In the genomic region with DNA sequence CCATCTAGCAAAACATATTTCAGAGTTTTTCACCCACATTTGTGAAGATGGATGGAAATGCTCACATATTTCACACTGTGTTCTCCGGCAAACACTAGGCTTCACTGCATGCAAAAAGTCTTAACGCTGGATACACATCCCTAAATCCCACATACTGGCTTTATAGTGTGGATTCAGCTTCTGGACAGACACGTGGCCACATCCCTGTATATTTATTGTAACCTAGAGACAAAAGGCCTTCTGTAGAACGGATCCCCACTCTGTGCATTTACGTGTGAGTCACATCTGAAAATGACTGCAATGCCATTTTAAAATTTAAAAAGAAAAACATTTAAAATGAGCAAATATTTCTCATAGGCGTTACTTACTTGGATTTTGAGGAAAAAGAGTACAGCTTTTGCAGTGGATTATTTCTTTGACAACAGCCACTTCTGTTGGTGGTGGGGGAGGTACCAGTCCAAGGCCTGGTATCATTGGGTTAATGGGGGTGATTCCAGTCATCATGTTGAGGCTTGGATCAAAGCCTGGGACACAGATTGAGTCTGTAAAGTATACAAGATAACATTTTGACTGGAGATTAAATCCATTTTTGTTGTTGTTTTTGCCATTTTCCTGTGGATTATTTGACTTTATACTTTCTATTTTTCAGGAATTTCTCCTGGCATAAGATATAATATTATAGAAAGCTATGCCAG, we compare ENCODE assay signal across 29 cellular contexts.
DNase-seq lines count a peak whose midpoint lies in the region; ATAC-seq, FAIRE-seq and TF ChIP-seq lines count a peak whose summit lies in the region.
"Had no signal": no experiment of that assay in that cellular context is flagged by ENCODE, and none has a peak within 500 bp of the region (broad histone marks: within the 10 kb centered on the region; RNA-seq: fewer than 3 reads in every experiment).

No MANE protein-coding gene starts in this region.

- H2BK120ac ChIP-seq in H1 (replicated peaks; ENCODE audit: low read depth, low read length) (no peak overlapping the region), mesenchymal stem cell (ENCODE audit: low read depth, low read length) (no peak overlapping the region)

- POLR2A ChIA-PET in H1 (lab: Charles Lee; ENCODE audit: partially characterized antibody), result no interaction called here

- TF ChIP-seq POLR2A in H1 (IDR thresholded peaks at IDR 0.05; ENCODE audit: control extremely low read depth in 1 of 2, low read depth in 2 of 2, low read length in 2 of 2), result no peak

- H2BK12ac ChIP-seq in H1 (ENCODE audit: low read depth, low read length), result peak overlapping the region; percentile 30
- H2BK12ac ChIP-seq in mesenchymal stem cell (ENCODE audit: low read length in 2 of 2), result no peak overlapping the region

- no peaks in the 10 kb centered on the region for H3K79me2 ChIP-seq in H1 (ENCODE audit: control insufficient read depth in 1 of 2, insufficient read depth in 2 of 2, low read length in 2 of 2)

- H3K27ac ChIP-seq in H1 (ENCODE audit: low read depth, low read length) (no peak overlapping the region), mesenchymal stem cell (ENCODE audit: low read length, poor library complexity, severe bottlenecking) (no peak overlapping the region)
- H3K27ac ChIP-seq: body of pancreas, left ventricle myocardium inferior, sigmoid colon had no signal

- H3K23me2 ChIP-seq in H1 (ENCODE audit: low read depth, low read length), result 0 out of 2 replicates have a peak, but pooled peaks cover 2% of the 10 kb centered on the region

- H3K27me3 ChIP-seq in H1 (replicated peaks in 1 of 4; ENCODE audit: control insufficient read depth in 3 of 4, extremely low read depth in 1 of 4, insufficient read depth in 3 of 4, low read length in 3 of 4), result no peaks in the 10 kb centered on the region
- H3K27me3 ChIP-seq in mesenchymal stem cell (ENCODE audit: control insufficient read depth in 1 of 2, insufficient read depth in 1 of 2, low read length in 2 of 2), result no peaks in the 10 kb centered on the region
- H3K27me3 ChIP-seq: body of pancreas, heart right ventricle, sigmoid colon had no signal

- H2AFZ ChIP-seq in H1 (ENCODE audit: low read length), result no peak overlapping the region
- H2AFZ ChIP-seq in mesenchymal stem cell (ENCODE audit: low read depth, low read length), result no peak overlapping the region

- H2BK15ac ChIP-seq in H1 (ENCODE audit: low read length) (peak overlapping the region; percentile 74; the same call in 1 of the 2 replicates), mesenchymal stem cell (ENCODE audit: low read depth, poor library complexity, severe bottlenecking) (no peak overlapping the region)

- DNase-seq in EH (ENCODE audit: low read depth) (peak; percentile 16), RPMI7951 (ENCODE audit: low read depth) (peak; percentile 57), H1 (ENCODE audit: low read depth in 1 of 2, low spot score in 2 of 2) (no peak), mesenchymal stem cell (peak; percentile 33), mucosa of gallbladder (ENCODE audit: low spot score) (no peak), urothelium cell line (ENCODE audit: low spot score) (no peak)
- DNase-seq in activated naive CD4-positive, alpha-beta T cell treated with anti-CD3 and anti-CD28 coated beads, Interleukin-2, amount 50 U/mL, for 72 hours (ENCODE audit: low spot score in 2 of 2), result no peak
- DNase-seq: activated CD4-positive, alpha-beta T cell treated with anti-CD3 and anti-CD28 coated beads, Interleukin-2, amount 10 ng/mL, durations not matched to agents 7 days and 5 days; activated naive CD8-positive, alpha-beta T cell treated with anti-CD3 and anti-CD28 coated beads for 36 hours; body of pancreas; C1 segment of cervical spinal cord; GDM1; heart right ventricle; left ventricle myocardium inferior; MM.1S; mucosa of descending colon; NCI-H1436 treated with DMSO at 0.1 percent for 48 hours; NCI-H2171 treated with DMSO at 0.1 percent for 48 hours; NCI-H774; Right ventricle myocardium superior; sigmoid colon had no signal

- H3K36me3 Mint-ChIP-seq in activated naive CD4-positive, alpha-beta T cell treated with anti-CD3 and anti-CD28 coated beads, Interleukin-2, amount 50 U/mL, for 72 hours, result no peaks in the 10 kb centered on the region
- H3K36me3 Mint-ChIP-seq: activated naive CD8-positive, alpha-beta T cell treated with anti-CD3 and anti-CD28 coated beads for 36 hours had no signal

- H3K4me2 ChIP-seq in H1 (ENCODE audit: insufficient read depth in 1 of 2, low read depth in 2 of 2, low read length in 2 of 2), result no peak overlapping the region
- H3K4me2 ChIP-seq in mesenchymal stem cell (ENCODE audit: low read length, poor library complexity, severe bottlenecking), result no peak overlapping the region

- no peak overlapping the region for H4K5ac ChIP-seq in H1 (ENCODE audit: insufficient read length, low read depth, low read length)

- H3K36me3 ChIP-seq in H1 (ENCODE audit: control insufficient read depth in 2 of 4, insufficient read depth in 4 of 4, low read length in 3 of 4), result no peaks in the 10 kb centered on the region
- H3K36me3 ChIP-seq in mesenchymal stem cell (ENCODE audit: control insufficient read depth in 1 of 2, insufficient read depth in 2 of 2, low read depth in 1 of 2, low read length in 2 of 2), result peaks cover 0 to 12% of the 10 kb centered on the region in 2 experiments
- H3K36me3 ChIP-seq: heart right ventricle, left ventricle myocardium inferior had no signal

- H3K18ac ChIP-seq in H1 (ENCODE audit: extremely low read depth, low read length) (peak overlapping the region; percentile 17; the same call in 1 of the 2 replicates), mesenchymal stem cell (ENCODE audit: low read depth in 1 of 2, low read length in 2 of 2) (peak overlapping the region in 1 of 2 experiments; percentile 63)

- no peak overlapping the region for H3K4me3 ChIP-seq in H1 (ENCODE audit: extremely low read depth in 1 of 4, insufficient read depth in 2 of 4, low read depth in 3 of 4, low read length in 4 of 4)
- H3K4me3 ChIP-seq in mesenchymal stem cell (ENCODE audit: insufficient read depth in 1 of 2, low read depth in 1 of 2, low read length in 2 of 2), result no peak overlapping the region
- H3K4me3 ChIP-seq: body of pancreas, heart right ventricle, K562, left ventricle myocardium inferior, mucosa of descending colon, sigmoid colon had no signal

- no peak for FAIRE-seq in H1 (lab: Jason Lieb, UNC)
- FAIRE-seq in urothelium cell line (lab: Jason Lieb, UNC), result no peak
- FAIRE-seq: colon, D721Med, endometrium, K562 had no signal

- no peak for TF ChIP-seq EP300 in H1 (IDR thresholded peaks at IDR 0.05; ENCODE audit: borderline replicate concordance in 1 of 2, low read depth in 2 of 2, low read length in 2 of 2)

- H2BK5ac ChIP-seq in H1 (ENCODE audit: low read depth, low read length) (peak overlapping the region; percentile 64; the same call in 1 of the 2 replicates), mesenchymal stem cell (ENCODE audit: low read depth, low read length, poor library complexity, severe bottlenecking) (no peak overlapping the region)

- no peak overlapping the region for H3K4ac ChIP-seq in H1 (replicated peaks; ENCODE audit: insufficient read length, low read depth, low read length)
- peak overlapping the region in 1 of 2 experiments; percentile 26 for H3K4ac ChIP-seq in mesenchymal stem cell (ENCODE audit: low read depth in 1 of 2, low read length in 2 of 2)

- H2AK5ac ChIP-seq in H1 (ENCODE audit: low read depth, low read length) (no peak overlapping the region), mesenchymal stem cell (ENCODE audit: low read length, severe bottlenecking) (no peak overlapping the region)

- H3K9me3 ChIP-seq in H1 (ENCODE audit: insufficient read depth in 2 of 2, low read depth in 1 of 2, low read length in 1 of 2) (no peaks in the 10 kb centered on the region), mesenchymal stem cell (ENCODE audit: control insufficient read depth, low read length) (no peaks in the 10 kb centered on the region)
- H3K9me3 ChIP-seq: body of pancreas, heart right ventricle, left ventricle myocardium inferior, mucosa of descending colon, sigmoid colon had no signal

- TF ChIP-seq CTCF in H1 (IDR thresholded peaks at IDR 0.05; ENCODE audit: control extremely low read depth in 1 of 3, insufficient read depth in 1 of 3, low read depth in 1 of 3, low read length in 3 of 3), result no peak

- H3K14ac ChIP-seq in H1 (ENCODE audit: insufficient read length) (no peak overlapping the region), mesenchymal stem cell (ENCODE audit: low read length in 2 of 2) (no peak overlapping the region)

- H4K91ac ChIP-seq in H1 (replicated peaks; ENCODE audit: insufficient read length, low read length), result peak overlapping the region; percentile 83
- H4K91ac ChIP-seq in mesenchymal stem cell (ENCODE audit: low read length), result no peak overlapping the region

- CTCF ChIA-PET in H1 (lab: Charles Lee; ENCODE audit: partially characterized antibody), result interaction anchor here (0.6 kb wide), 1 partner anchor 1004 kb away, joined by 3 read pairs; no protein-coding TSS in a partner anchor

- peak overlapping the region; percentile 29; the same call in 1 of the 2 replicates for H2BK20ac ChIP-seq in H1 (ENCODE audit: low read length)

- H3K4me1 ChIP-seq in H1 (replicated peaks in 1 of 4; ENCODE audit: control insufficient read depth in 3 of 4, insufficient read depth in 4 of 4, low read length in 3 of 4), result peaks cover 2 to 22% (median 17%) of the 10 kb centered on the region in 4 experiments; a peak in 6 of 7 replicates
- peaks cover 4% of the 10 kb centered on the region for H3K4me1 ChIP-seq in mesenchymal stem cell (ENCODE audit: control insufficient read depth, insufficient read depth, low read depth, low read length)
- H3K4me1 ChIP-seq: body of pancreas had no signal

- ATAC-seq in GM19395 (IDR thresholded peaks at IDR 0.05; ENCODE audit: unreplicated experiment), result no peak
- ATAC-seq in activated naive CD4-positive, alpha-beta T cell treated with anti-CD3 and anti-CD28 coated beads, Interleukin-2, amount 50 U/mL, for 72 hours, result no peak
- ATAC-seq: activated T-helper 17 cell treated with anti-CD3 and anti-CD28 coated beads, Interleukin-2, amount 50 U/mL, for 72 hours; body of pancreas; heart right ventricle; K562; mucosa of descending colon had no signal

- H4K20me1 ChIP-seq in H1 (replicated peaks in 1 of 2; ENCODE audit: control insufficient read depth in 1 of 2, insufficient read depth in 2 of 2, low read length in 2 of 2), result no peaks in the 10 kb centered on the region

- H3K79me1 ChIP-seq in H1 (ENCODE audit: low read depth, low read length), result no peaks in the 10 kb centered on the region
- H3K79me1 ChIP-seq in mesenchymal stem cell (replicated peaks; ENCODE audit: low read length, poor library complexity, severe bottlenecking), result no peaks in the 10 kb centered on the region

- no peak for TF ChIP-seq RAD21 in H1 (IDR thresholded peaks at IDR 0.05 in 1 of 2, conservative IDR thresholded peaks at IDR 0.05 in 1 of 2; ENCODE audit: low read depth in 2 of 2, low read length in 2 of 2)

- H3K9me3 Mint-ChIP-seq in activated naive CD4-positive, alpha-beta T cell treated with anti-CD3 and anti-CD28 coated beads, Interleukin-2, amount 50 U/mL, for 72 hours, result no peaks in the 10 kb centered on the region
- H3K9me3 Mint-ChIP-seq: activated CD4-positive, alpha-beta T cell treated with anti-CD3 and anti-CD28 coated beads, Interleukin-2, amount 10 ng/mL, durations not matched to agents 7 days and 5 days; activated naive CD8-positive, alpha-beta T cell treated with anti-CD3 and anti-CD28 coated beads for 36 hours; activated T-helper 17 cell treated with anti-CD3 and anti-CD28 coated beads, Interleukin-2, amount 50 U/mL, for 72 hours; neural crest cell; T-helper 1 cell treated with Interleukin-12 subunit alpha and Interleukin-12 subunit beta and Interleukin-4 antibody, amounts not matched to agents 30 μg/mL and 1 μg/mL, for 36 hours had no signal

- H3K23ac ChIP-seq in H1 (ENCODE audit: insufficient read length) (no peak overlapping the region), mesenchymal stem cell (ENCODE audit: low read length in 2 of 2) (no peak overlapping the region)

- no peak overlapping the region for H3K56ac ChIP-seq in H1 (replicated peaks; ENCODE audit: insufficient read length, low read depth, low read length)

- 67% methylated on average over 6 of the region's 6 CpGs; no CpG with 5 or more reads in 1 of the 2 experiments for WGBS in H1 (ENCODE audit: extremely low coverage in 1 of 2, insufficient coverage in 1 of 2, insufficient read length in 1 of 2, insufficient replicate concordance in 2 of 2, low coverage in 1 of 2, low lambda C conversion rate in 2 of 2, missing lambda C conversion rate in 1 of 2), 2 experiments
- WGBS in mesenchymal stem cell, result 38% methylated on average over 6 of the region's 6 CpGs

- H3K27ac Mint-ChIP-seq in activated naive CD4-positive, alpha-beta T cell treated with anti-CD3 and anti-CD28 coated beads, Interleukin-2, amount 50 U/mL, for 72 hours, result no peak overlapping the region
- H3K27ac Mint-ChIP-seq: activated CD4-positive, alpha-beta T cell treated with anti-CD3 and anti-CD28 coated beads, Interleukin-2, amount 10 ng/mL, durations not matched to agents 7 days and 5 days; activated naive CD8-positive, alpha-beta T cell treated with anti-CD3 and anti-CD28 coated beads for 36 hours; activated T-helper 17 cell treated with anti-CD3 and anti-CD28 coated beads, Interleukin-2, amount 50 U/mL, for 72 hours; T-helper 1 cell treated with Interleukin-12 subunit alpha and Interleukin-12 subunit beta and Interleukin-4 antibody, amounts not matched to agents 30 μg/mL and 1 μg/mL, for 36 hours had no signal

- no peak overlapping the region for H3K9ac ChIP-seq in H1 (replicated peaks in 1 of 4; ENCODE audit: extremely low read depth in 1 of 4, low read depth in 3 of 4, low read length in 3 of 4)
- H3K9ac ChIP-seq in mesenchymal stem cell (ENCODE audit: low read length), result no peak overlapping the region

- H4K8ac ChIP-seq in H1 (ENCODE audit: extremely low read depth, insufficient read depth, low read length), result no peak overlapping the region
- no peak overlapping the region for H4K8ac ChIP-seq in mesenchymal stem cell (ENCODE audit: low read length)

Comparison
In these comparisons a context has a peak if more than half of its experiments do, and no peak if none do; other contexts are left out.
1. DNase-seq: peak in EH (single experiment), RPMI7951 (single experiment) and mesenchymal stem cell (single experiment); none in H1 (0 of 2), mucosa of gallbladder (single experiment), activated naive CD4-positive, alpha-beta T cell treated with anti-CD3 and anti-CD28 coated beads, Interleukin-2, amount 50 U/mL, for 72 hours (0 of 2) and urothelium cell line (single experiment).